Comparison of ENCODE assay signal across 22 cellular contexts in genomic region chr13:25069911-25070310, GRCh38. TPM values are rescaled to one million over a fixed set of nuclear protein-coding genes. Genes with fewer than 3 reads are reported as not detected.
"Had no signal": no experiment of that assay in that cellular context is flagged by ENCODE, and none has a peak within 500 bp of the region (broad histone marks: within the 10 kb centered on the region; RNA-seq: fewer than 3 reads in every experiment).

No MANE protein-coding gene starts in this region.

- H3K27me3 ChIP-seq: ovary, thyroid gland had no signal

- FAIRE-seq: frontal cortex, kidney had no signal

- DNase-seq: dorsolateral prefrontal cortex; effector CD4-positive, alpha-beta T cell; kidney; natural killer cell; occipital lobe; ovary; posterior cingulate gyrus; psoas muscle; right cardiac atrium; sigmoid colon; stimulated activated CD4-positive, alpha-beta T cell treated with anti-CD3 and anti-CD28 coated beads, Interleukin-2, amount 100 ng/mL, for 24 hours; stimulated activated CD4-positive, alpha-beta T cell treated with anti-CD3 and anti-CD28 coated beads, Interleukin-4, amount 100 ng/mL, for 24 hours; stimulated activated naive CD4-positive, alpha-beta T cell treated with Interleukin-2 at 50 U/mL for 16 hours; stomach; thyroid gland had no signal

- ATAC-seq: left lobe of liver; natural killer cell; psoas muscle; right cardiac atrium; stimulated activated effector memory CD8-positive, alpha-beta T cell treated with anti-CD3 and anti-CD28 coated beads, Interleukin-12 subunit alpha, Interleukin-12 subunit beta, amount 100 ng/mL, for 72 hours had no signal

- H3K4me3 Mint-ChIP-seq: memory B cell; natural killer cell; stimulated activated effector memory CD8-positive, alpha-beta T cell treated with anti-CD3 and anti-CD28 coated beads, Interleukin-12 subunit alpha, Interleukin-12 subunit beta, amount 100 ng/mL, for 72 hours; type B pancreatic cell had no signal

- H3K9me3 Mint-ChIP-seq: memory B cell; natural killer cell; stimulated activated effector memory CD8-positive, alpha-beta T cell treated with anti-CD3 and anti-CD28 coated beads, Interleukin-12 subunit alpha, Interleukin-12 subunit beta, amount 100 ng/mL, for 72 hours; type B pancreatic cell had no signal

- H3K36me3 Mint-ChIP-seq: memory B cell; natural killer cell; stimulated activated effector memory CD8-positive, alpha-beta T cell treated with anti-CD3 and anti-CD28 coated beads, Interleukin-12 subunit alpha, Interleukin-12 subunit beta, amount 100 ng/mL, for 72 hours; type B pancreatic cell had no signal

- H3K4me1 ChIP-seq: psoas muscle, sigmoid colon, stomach, thyroid gland had no signal

- H3K4me3 ChIP-seq: dorsolateral prefrontal cortex, lung, ovary, psoas muscle, sigmoid colon, stomach, thyroid gland had no signal

- H3K36me3 ChIP-seq: ovary, sigmoid colon, stomach, thyroid gland had no signal

- H3K27ac ChIP-seq: dorsolateral prefrontal cortex, ovary, psoas muscle, sigmoid colon, stomach, thyroid gland had no signal

- H3K27ac Mint-ChIP-seq: memory B cell; natural killer cell; stimulated activated effector memory CD8-positive, alpha-beta T cell treated with anti-CD3 and anti-CD28 coated beads, Interleukin-12 subunit alpha, Interleukin-12 subunit beta, amount 100 ng/mL, for 72 hours; type B pancreatic cell had no signal

- H3K9me3 ChIP-seq: ovary, psoas muscle, sigmoid colon, stomach, thyroid gland had no signal

- H3K4me1 Mint-ChIP-seq: natural killer cell; stimulated activated effector memory CD8-positive, alpha-beta T cell treated with anti-CD3 and anti-CD28 coated beads, Interleukin-12 subunit alpha, Interleukin-12 subunit beta, amount 100 ng/mL, for 72 hours had no signal

RNA-seq across cellular contexts. Expression of gene PABPC3, which starts 26.0 kb away (rescaled TPM):
- total RNA-seq: occipital lobe had no signal
- polyA plus RNA-seq: neural cell had no signal
